ENCODE assay signal across 1 cellular context in the genomic region with DNA sequence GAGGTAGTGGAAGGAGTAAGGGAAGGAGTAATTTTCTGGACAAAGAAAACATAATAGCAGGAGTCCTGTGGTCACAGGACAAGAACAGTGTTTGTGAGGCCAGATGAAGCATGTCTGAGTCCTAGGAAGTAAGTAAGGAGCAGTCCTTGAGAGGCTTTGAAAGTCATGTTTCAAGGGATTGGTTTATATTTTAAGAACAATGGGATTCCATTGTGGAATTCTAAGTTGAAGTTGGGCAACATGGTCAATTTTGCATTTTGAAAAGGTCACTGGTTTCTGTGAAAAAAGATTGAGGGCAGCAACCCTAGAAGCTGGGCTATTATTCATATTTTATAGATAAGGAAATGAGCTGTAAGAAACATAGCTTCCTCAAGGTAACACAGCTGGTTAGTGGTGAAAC.
TF ChIP-seq lines count a peak whose summit lies in the region.

No MANE protein-coding gene starts in this region.

TF ChIP-seq in endothelial cell of umbilical vein, 7 proteins besides CTCF, POLR2A, EP300 and RAD21:
- TF ChIP-seq POLR2AphosphoS5 (IDR thresholded peaks at IDR 0.05; ENCODE audit: insufficient read depth, low read depth, low read length) (no peak), EZH2 (IDR thresholded peaks at IDR 0.05; ENCODE audit: borderline replicate concordance, low read depth, low read length, severe bottlenecking) (no peak), GATA2 (IDR thresholded peaks at IDR 0.05; ENCODE audit: insufficient read depth, insufficient read length, low read depth, low read length) (no peak), JUN (IDR thresholded peaks at IDR 0.05; ENCODE audit: borderline replicate concordance, insufficient read depth, insufficient read length, low read depth) (no peak), FOS (IDR thresholded peaks at IDR 0.05; ENCODE audit: borderline replicate concordance, insufficient read depth, low read length) (no peak), MYC (IDR thresholded peaks at IDR 0.05; ENCODE audit: low read depth, low read length) (no peak)
- TF ChIP-seq, protein P1, sequence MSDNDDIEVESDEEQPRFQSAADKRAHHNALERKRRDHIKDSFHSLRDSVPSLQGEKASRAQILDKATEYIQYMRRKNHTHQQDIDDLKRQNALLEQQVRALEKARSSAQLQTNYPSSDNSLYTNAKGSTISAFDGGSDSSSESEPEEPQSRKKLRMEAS (IDR thresholded peaks at IDR 0.05; ENCODE audit: insufficient read depth, insufficient read length), result no peak
